1 cellular context compared by ENCODE assay signal in the genomic region with DNA sequence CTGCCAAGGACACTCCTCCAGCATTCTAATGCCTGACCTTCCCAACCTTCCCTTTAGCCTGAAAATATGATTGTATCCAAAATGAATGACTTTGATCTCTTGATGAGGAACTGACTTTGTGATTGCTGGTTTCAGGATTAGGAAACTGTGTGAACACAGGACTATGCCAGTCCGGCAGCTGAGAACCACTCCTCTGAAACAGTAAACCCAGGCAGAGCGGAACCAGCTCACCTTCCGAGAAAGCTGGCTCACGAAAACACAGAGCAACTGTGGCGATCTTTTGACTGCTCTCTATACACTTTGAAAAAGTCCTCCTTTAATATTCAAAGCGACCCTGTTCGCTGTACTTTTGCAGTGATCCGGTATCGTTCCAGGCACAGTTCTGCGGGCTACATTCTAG.
TF ChIP-seq lines count a peak whose summit lies in the region.

No MANE protein-coding gene starts in this region.

TF ChIP-seq in GM23338, 12 proteins besides CTCF, POLR2A, EP300 and RAD21 (continued from another document):
- TF ChIP-seq, protein P1, sequence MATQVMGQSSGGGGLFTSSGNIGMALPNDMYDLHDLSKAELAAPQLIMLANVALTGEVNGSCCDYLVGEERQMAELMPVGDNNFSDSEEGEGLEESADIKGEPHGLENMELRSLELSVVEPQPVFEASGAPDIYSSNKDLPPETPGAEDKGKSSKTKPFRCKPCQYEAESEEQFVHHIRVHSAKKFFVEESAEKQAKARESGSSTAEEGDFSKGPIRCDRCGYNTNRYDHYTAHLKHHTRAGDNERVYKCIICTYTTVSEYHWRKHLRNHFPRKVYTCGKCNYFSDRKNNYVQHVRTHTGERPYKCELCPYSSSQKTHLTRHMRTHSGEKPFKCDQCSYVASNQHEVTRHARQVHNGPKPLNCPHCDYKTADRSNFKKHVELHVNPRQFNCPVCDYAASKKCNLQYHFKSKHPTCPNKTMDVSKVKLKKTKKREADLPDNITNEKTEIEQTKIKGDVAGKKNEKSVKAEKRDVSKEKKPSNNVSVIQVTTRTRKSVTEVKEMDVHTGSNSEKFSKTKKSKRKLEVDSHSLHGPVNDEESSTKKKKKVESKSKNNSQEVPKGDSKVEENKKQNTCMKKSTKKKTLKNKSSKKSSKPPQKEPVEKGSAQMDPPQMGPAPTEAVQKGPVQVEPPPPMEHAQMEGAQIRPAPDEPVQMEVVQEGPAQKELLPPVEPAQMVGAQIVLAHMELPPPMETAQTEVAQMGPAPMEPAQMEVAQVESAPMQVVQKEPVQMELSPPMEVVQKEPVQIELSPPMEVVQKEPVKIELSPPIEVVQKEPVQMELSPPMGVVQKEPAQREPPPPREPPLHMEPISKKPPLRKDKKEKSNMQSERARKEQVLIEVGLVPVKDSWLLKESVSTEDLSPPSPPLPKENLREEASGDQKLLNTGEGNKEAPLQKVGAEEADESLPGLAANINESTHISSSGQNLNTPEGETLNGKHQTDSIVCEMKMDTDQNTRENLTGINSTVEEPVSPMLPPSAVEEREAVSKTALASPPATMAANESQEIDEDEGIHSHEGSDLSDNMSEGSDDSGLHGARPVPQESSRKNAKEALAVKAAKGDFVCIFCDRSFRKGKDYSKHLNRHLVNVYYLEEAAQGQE (IDR thresholded peaks at IDR 0.05; ENCODE audit: unreplicated experiment), result no peak
- TF ChIP-seq, protein P2, sequence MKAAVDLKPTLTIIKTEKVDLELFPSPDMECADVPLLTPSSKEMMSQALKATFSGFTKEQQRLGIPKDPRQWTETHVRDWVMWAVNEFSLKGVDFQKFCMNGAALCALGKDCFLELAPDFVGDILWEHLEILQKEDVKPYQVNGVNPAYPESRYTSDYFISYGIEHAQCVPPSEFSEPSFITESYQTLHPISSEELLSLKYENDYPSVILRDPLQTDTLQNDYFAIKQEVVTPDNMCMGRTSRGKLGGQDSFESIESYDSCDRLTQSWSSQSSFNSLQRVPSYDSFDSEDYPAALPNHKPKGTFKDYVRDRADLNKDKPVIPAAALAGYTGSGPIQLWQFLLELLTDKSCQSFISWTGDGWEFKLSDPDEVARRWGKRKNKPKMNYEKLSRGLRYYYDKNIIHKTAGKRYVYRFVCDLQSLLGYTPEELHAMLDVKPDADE (IDR thresholded peaks at IDR 0.05), result no peak
- TF ChIP-seq ZNF331 (CRISPR knock-in tag; IDR thresholded peaks at IDR 0.05; ENCODE audit: low read depth), result no peak
